In the genomic region with DNA sequence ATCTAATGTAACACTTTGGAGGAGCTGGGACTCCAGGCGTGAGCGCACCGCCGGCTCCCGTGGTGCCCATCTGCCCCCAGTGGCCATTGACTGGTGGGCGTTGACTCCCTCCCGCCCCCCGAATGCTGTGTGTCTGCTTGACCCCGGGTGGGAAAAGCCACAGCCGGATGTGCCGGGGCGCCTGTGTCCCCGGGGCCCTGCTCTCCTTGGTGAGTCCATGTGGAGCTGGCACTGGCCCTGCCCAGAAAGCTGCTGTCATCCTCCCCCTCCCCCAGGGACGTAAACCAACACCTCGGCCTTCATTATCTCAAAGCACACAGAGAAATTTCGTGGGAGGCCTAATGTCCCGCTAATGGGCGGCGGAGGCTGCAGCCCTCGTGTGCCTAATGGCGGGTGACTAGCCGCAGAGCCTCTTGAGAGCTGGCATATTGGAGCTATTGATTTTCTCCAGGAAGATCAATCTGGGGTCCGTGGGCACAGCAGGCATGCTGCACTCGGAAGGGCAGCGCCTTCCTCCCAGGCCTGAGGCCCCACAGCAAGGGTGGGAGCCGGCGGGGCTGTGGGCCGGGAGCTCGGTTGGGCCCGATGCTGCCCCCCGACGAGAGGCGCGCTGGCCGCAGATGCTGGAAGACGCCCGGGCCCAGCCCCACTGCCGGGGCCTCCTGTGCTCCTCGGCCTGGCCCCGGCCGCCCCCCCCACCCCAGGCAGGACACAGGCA, we compare ENCODE assay signal across 2 cellular contexts.
TF ChIP-seq lines count a peak whose summit lies in the region.

No MANE protein-coding gene starts in this region.

TF ChIP-seq in GM23338, 12 proteins besides CTCF, POLR2A, EP300 and RAD21:
- no peak for TF ChIP-seq NANOG (IDR thresholded peaks at IDR 0.05; ENCODE audit: borderline replicate concordance)
- no peak for TF ChIP-seq EZH2 (IDR thresholded peaks at IDR 0.05; ENCODE audit: low read depth, unreplicated experiment)
- no peak for TF ChIP-seq JUNB (IDR thresholded peaks at IDR 0.05; ENCODE audit: unreplicated experiment)
- TF ChIP-seq ZNF331 (CRISPR knock-in tag; IDR thresholded peaks at IDR 0.05; ENCODE audit: low read depth): no peak
- no peak for TF ChIP-seq POLR2AphosphoS5 (IDR thresholded peaks at IDR 0.05; ENCODE audit: low read depth)
- no peak for TF ChIP-seq CREB1 (CRISPR knock-in tag; IDR thresholded peaks at IDR 0.05; ENCODE audit: low read depth)
- TF ChIP-seq EZH2phosphoT487 (IDR thresholded peaks at IDR 0.05; ENCODE audit: unreplicated experiment): no peak
- TF ChIP-seq STAT1 (IDR thresholded peaks at IDR 0.05; ENCODE audit: unreplicated experiment): no peak
- TF ChIP-seq, protein P1, sequence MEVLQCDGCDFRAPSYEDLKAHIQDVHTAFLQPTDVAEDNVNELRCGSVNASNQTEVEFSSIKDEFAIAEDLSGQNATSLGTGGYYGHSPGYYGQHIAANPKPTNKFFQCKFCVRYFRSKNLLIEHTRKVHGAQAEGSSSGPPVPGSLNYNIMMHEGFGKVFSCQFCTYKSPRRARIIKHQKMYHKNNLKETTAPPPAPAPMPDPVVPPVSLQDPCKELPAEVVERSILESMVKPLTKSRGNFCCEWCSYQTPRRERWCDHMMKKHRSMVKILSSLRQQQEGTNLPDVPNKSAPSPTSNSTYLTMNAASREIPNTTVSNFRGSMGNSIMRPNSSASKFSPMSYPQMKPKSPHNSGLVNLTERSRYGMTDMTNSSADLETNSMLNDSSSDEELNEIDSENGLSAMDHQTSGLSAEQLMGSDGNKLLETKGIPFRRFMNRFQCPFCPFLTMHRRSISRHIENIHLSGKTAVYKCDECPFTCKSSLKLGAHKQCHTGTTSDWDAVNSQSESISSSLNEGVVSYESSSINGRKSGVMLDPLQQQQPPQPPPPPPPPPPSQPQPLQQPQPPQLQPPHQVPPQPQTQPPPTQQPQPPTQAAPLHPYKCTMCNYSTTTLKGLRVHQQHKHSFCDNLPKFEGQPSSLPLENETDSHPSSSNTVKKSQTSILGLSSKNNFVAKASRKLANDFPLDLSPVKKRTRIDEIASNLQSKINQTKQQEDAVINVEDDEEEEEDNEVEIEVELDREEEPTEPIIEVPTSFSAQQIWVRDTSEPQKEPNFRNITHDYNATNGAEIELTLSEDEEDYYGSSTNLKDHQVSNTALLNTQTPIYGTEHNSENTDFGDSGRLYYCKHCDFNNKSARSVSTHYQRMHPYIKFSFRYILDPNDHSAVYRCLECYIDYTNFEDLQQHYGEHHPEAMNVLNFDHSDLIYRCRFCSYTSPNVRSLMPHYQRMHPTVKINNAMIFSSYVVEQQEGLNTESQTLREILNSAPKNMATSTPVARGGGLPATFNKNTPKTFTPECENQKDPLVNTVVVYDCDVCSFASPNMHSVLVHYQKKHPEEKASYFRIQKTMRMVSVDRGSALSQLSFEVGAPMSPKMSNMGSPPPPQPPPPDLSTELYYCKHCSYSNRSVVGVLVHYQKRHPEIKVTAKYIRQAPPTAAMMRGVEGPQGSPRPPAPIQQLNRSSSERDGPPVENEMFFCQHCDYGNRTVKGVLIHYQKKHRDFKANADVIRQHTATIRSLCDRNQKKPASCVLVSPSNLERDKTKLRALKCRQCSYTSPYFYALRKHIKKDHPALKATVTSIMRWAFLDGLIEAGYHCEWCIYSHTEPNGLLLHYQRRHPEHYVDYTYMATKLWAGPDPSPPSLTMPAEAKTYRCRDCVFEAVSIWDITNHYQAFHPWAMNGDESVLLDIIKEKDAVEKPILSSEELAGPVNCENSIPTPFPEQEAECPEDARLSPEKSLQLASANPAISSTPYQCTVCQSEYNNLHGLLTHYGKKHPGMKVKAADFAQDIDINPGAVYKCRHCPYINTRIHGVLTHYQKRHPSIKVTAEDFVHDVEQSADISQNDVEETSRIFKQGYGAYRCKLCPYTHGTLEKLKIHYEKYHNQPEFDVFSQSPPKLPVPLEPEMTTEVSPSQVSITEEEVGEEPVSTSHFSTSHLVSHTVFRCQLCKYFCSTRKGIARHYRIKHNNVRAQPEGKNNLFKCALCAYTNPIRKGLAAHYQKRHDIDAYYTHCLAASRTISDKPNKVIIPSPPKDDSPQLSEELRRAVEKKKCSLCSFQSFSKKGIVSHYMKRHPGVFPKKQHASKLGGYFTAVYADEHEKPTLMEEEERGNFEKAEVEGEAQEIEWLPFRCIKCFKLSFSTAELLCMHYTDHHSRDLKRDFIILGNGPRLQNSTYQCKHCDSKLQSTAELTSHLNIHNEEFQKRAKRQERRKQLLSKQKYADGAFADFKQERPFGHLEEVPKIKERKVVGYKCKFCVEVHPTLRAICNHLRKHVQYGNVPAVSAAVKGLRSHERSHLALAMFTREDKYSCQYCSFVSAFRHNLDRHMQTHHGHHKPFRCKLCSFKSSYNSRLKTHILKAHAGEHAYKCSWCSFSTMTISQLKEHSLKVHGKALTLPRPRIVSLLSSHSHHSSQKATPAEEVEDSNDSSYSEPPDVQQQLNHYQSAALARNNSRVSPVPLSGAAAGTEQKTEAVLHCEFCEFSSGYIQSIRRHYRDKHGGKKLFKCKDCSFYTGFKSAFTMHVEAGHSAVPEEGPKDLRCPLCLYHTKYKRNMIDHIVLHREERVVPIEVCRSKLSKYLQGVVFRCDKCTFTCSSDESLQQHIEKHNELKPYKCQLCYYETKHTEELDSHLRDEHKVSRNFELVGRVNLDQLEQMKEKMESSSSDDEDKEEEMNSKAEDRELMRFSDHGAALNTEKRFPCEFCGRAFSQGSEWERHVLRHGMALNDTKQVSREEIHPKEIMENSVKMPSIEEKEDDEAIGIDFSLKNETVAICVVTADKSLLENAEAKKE (CRISPR knock-in tag; IDR thresholded peaks at IDR 0.05): no peak
- TF ChIP-seq ZNF114 (CRISPR knock-in tag; IDR thresholded peaks at IDR 0.05): no peak

TF ChIP-seq in K562, 482 proteins besides CTCF, POLR2A, EP300 and RAD21 (continues in another document):
- TF ChIP-seq POLR2G (IDR thresholded peaks at IDR 0.05; ENCODE audit: low read depth, low read length) (peak; percentile 13; the same call in 1 of the 2 replicates), E2F6 (IDR thresholded peaks at IDR 0.05; ENCODE audit: borderline replicate concordance in 1 of 2, extremely low read depth in 1 of 2, insufficient read depth in 1 of 2, insufficient read length in 1 of 2, low read depth in 1 of 2, low read length in 1 of 2, poor library complexity in 1 of 2, severe bottlenecking in 1 of 2) (peak in 1 of 2 experiments; percentile 52), ZNF586 (CRISPR knock-in tag; conservative IDR thresholded peaks at IDR 0.05) (no peak), CEBPB (tag; IDR thresholded peaks at IDR 0.05) (no peak), BACH1 (tag; IDR thresholded peaks at IDR 0.05) (no peak), CBX5 (IDR thresholded peaks at IDR 0.05; ENCODE audit: borderline replicate concordance, low read depth) (no peak), BMI1 (IDR thresholded peaks at IDR 0.05; ENCODE audit: low read length) (no peak), RREB1 (CRISPR knock-in tag; IDR thresholded peaks at IDR 0.05) (no peak), DNMT1 (IDR thresholded peaks at IDR 0.05) (no peak), FOXJ3 (CRISPR knock-in tag; IDR thresholded peaks at IDR 0.05) (no peak), NKRF (IDR thresholded peaks at IDR 0.05; ENCODE audit: borderline replicate concordance) (no peak), BCL6 (CRISPR knock-in tag; IDR thresholded peaks at IDR 0.05) (no peak), EHMT2 (IDR thresholded peaks at IDR 0.05) (no peak), MTF1 (CRISPR knock-in tag; IDR thresholded peaks at IDR 0.05; ENCODE audit: borderline replicate concordance) (no peak), HES1 (IDR thresholded peaks at IDR 0.05; ENCODE audit: low read depth) (no peak), SUPT5H (IDR thresholded peaks at IDR 0.05) (no peak), ZNF551 (CRISPR knock-in tag; IDR thresholded peaks at IDR 0.05) (no peak), ZC3H4 (CRISPR knock-in tag; IDR thresholded peaks at IDR 0.05; ENCODE audit: borderline replicate concordance) (no peak), KLF13 (tag; IDR thresholded peaks at IDR 0.05; ENCODE audit: borderline replicate concordance, low read depth) (no peak), POLR2H (tag; IDR thresholded peaks at IDR 0.05; ENCODE audit: low read depth) (no peak), TAF15 (IDR thresholded peaks at IDR 0.05; ENCODE audit: low read depth, low read length) (no peak), CREBBP (IDR thresholded peaks at IDR 0.05; ENCODE audit: low read depth, low read length) (no peak), ZNF23 (CRISPR knock-in tag; IDR thresholded peaks at IDR 0.05) (no peak), ZNF766 (CRISPR knock-in tag; conservative IDR thresholded peaks at IDR 0.05) (no peak), RBFOX2 (IDR thresholded peaks at IDR 0.05; ENCODE audit: low read depth, low read length) (peak; percentile 15; the same call in 1 of the 2 replicates)
- TF ChIP-seq, protein P2, sequence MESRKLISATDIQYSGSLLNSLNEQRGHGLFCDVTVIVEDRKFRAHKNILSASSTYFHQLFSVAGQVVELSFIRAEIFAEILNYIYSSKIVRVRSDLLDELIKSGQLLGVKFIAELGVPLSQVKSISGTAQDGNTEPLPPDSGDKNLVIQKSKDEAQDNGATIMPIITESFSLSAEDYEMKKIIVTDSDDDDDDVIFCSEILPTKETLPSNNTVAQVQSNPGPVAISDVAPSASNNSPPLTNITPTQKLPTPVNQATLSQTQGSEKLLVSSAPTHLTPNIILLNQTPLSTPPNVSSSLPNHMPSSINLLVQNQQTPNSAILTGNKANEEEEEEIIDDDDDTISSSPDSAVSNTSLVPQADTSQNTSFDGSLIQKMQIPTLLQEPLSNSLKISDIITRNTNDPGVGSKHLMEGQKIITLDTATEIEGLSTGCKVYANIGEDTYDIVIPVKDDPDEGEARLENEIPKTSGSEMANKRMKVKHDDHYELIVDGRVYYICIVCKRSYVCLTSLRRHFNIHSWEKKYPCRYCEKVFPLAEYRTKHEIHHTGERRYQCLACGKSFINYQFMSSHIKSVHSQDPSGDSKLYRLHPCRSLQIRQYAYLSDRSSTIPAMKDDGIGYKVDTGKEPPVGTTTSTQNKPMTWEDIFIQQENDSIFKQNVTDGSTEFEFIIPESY (CRISPR knock-in tag; IDR thresholded peaks at IDR 0.05): peak; percentile 89
